In genomic region chr19:57506163-57506562, GRCh38 we compare ENCODE assay signal across 1 cellular context.
A peak's percentile ranks its signal among the peaks of the same experiment; 100 is the strongest.
TF ChIP-seq lines count a peak whose summit lies in the region.

No MANE protein-coding gene starts in this region.

TF ChIP-seq in K562, 482 proteins besides CTCF, POLR2A, EP300 and RAD21:
- TF ChIP-seq POLR2G (IDR thresholded peaks at IDR 0.05; ENCODE audit: low read depth, low read length) (no peak), NFIC (IDR thresholded peaks at IDR 0.05) (peak; percentile 84), RNF2 (IDR thresholded peaks at IDR 0.05) (no peak), KHSRP (IDR thresholded peaks at IDR 0.05) (no peak), NFIX (CRISPR knock-in tag; IDR thresholded peaks at IDR 0.05; ENCODE audit: low read depth) (peak; percentile 67)
TF ChIP-seq in K562: peak in this region for 2.
